Comparison of ENCODE assay signal across 23 cellular contexts in the genomic region with DNA sequence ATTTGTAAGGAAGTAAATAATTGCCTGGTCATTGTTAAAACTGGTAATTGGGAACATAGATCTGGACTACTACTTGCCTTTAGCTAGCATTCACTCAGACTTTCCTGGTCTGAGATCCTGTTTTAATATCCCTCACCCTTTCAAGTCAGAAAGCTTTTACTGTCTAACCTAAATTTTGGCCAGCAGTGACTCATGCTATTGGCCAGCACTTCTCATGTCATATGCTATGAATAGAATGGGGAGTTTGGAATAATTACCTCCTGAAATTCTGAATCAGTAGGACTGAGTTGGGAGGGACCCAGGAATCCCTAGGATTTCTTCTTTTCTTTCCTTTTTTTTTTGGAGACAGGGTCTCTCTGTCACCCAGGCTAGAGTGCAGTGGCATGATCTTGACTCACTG. TPM values are rescaled to one million over a fixed set of nuclear protein-coding genes. Genes with fewer than 3 reads are reported as not detected.
DNase-seq lines count a peak whose midpoint lies in the region; ATAC-seq and TF ChIP-seq lines count a peak whose summit lies in the region.
"Had no signal": no experiment of that assay in that cellular context is flagged by ENCODE, and none has a peak within 500 bp of the region (broad histone marks: within the 10 kb centered on the region; RNA-seq: fewer than 3 reads in every experiment).

No MANE protein-coding gene starts in this region.

- peak overlapping the region; percentile 29 for H3K4me2 ChIP-seq in osteoblast (ENCODE audit: insufficient read depth, low read length)

- DNase-seq in AG10803 (ENCODE audit: low read depth) (peak; percentile 69), LHCN-M2 (ENCODE audit: low read depth) (peak; percentile 18), choroid plexus epithelial cell (ENCODE audit: low read depth) (peak; percentile 16), osteoblast (ENCODE audit: insufficient read length, low spot score, missing footprints) (peak; percentile 73), kidney glomerular epithelial cell (lab: John Stamatoyannopoulos, UW) (no peak)
- no peak for DNase-seq in effector CD8-positive, alpha-beta T cell (lab: John Stamatoyannopoulos, UW)
- DNase-seq: activated CD4-positive, alpha-beta memory T cell treated with anti-CD3 and anti-CD28 coated beads for 36 hours; activated T-cell treated with anti-CD3 and anti-CD28 coated beads for 4 hours; anterior cingulate cortex; CD4-positive, alpha-beta memory T cell; hypothalamus; Karpas-422; mammary epithelial cell; naive B cell; NCI-H526; SIG-M5; stimulated activated CD4-positive, alpha-beta T cell treated with anti-CD3 and anti-CD28 coated beads, Interleukin-4, amount 100 ng/mL, for 1 hour; stomach; T-helper 2 cell; upper lobe of right lung had no signal

- peaks cover 57% of the 10 kb centered on the region for H3K36me3 ChIP-seq in osteoblast (ENCODE audit: insufficient read depth, low read length)

- TF ChIP-seq CTCF in AG10803 (conservative IDR thresholded peaks at IDR 0.05; ENCODE audit: low read length) (no peak), choroid plexus epithelial cell (conservative IDR thresholded peaks at IDR 0.05; ENCODE audit: low read depth, low read length) (no peak), osteoblast (IDR thresholded peaks at IDR 0.05; ENCODE audit: extremely low read depth, low read depth, low read length) (no peak)

- no peak for ATAC-seq in HG03469 (IDR thresholded peaks at IDR 0.05; ENCODE audit: unreplicated experiment)
- no peak for ATAC-seq in GM21423 (IDR thresholded peaks at IDR 0.05; ENCODE audit: unreplicated experiment)
- ATAC-seq: upper lobe of right lung had no signal

- H3K27me3 ChIP-seq in osteoblast (ENCODE audit: insufficient read depth, low read length), result no peaks in the 10 kb centered on the region
- H3K27me3 ChIP-seq: stomach, upper lobe of right lung had no signal

- H3K27ac ChIP-seq in osteoblast (ENCODE audit: low read depth, low read length), result peak overlapping the region; percentile 59
- H3K27ac ChIP-seq: parathyroid adenoma, stomach, upper lobe of right lung had no signal

- no peaks in the 10 kb centered on the region for H4K20me1 ChIP-seq in osteoblast (ENCODE audit: insufficient read depth, low read length)

- peak overlapping the region; percentile 30 for H2AFZ ChIP-seq in osteoblast (ENCODE audit: low read length)
- H2AFZ ChIP-seq: parathyroid adenoma had no signal

- no peaks in the 10 kb centered on the region for H3K79me2 ChIP-seq in osteoblast (ENCODE audit: insufficient read depth, low read length)
- H3K79me2 ChIP-seq: parathyroid adenoma had no signal

- H3K9me3 ChIP-seq in osteoblast (ENCODE audit: low read depth, low read length), result no peaks in the 10 kb centered on the region
- H3K9me3 ChIP-seq: stomach, upper lobe of right lung had no signal

- H3K4me3 ChIP-seq in AG10803 (ENCODE audit: low read length) (no peak overlapping the region), choroid plexus epithelial cell (ENCODE audit: low read depth, low read length) (no peak overlapping the region), osteoblast (ENCODE audit: insufficient read depth, low read length) (no peak overlapping the region)
- H3K4me3 ChIP-seq: stomach, upper lobe of right lung had no signal

- peaks cover 23% of the 10 kb centered on the region for H3K4me1 ChIP-seq in osteoblast (ENCODE audit: insufficient read depth, low read length)
- H3K4me1 ChIP-seq: parathyroid adenoma, upper lobe of right lung had no signal

RNA-seq across cellular contexts. Expression of gene STK36, which starts 19.3 kb away (rescaled TPM):
- total RNA-seq in LHCN-M2 (2014; rRNA removed) (20.3 and 25.8 TPM in 2 replicates), osteoblast (25.7 and 30.6 TPM in 2 replicates)
- 10.9 TPM for polyA plus RNA-seq in LHCN-M2 (2012)

RNA-seq across cellular contexts. Expression of gene TTLL4, which starts 19.4 kb away (rescaled TPM):
- 10.1 and 12.1 TPM in 2 replicates for total RNA-seq in LHCN-M2 (2014; rRNA removed)
- polyA plus RNA-seq in LHCN-M2 (2012), result 6.7 TPM
- 13.0 and 15.6 TPM in 2 replicates for total RNA-seq in osteoblast

RNA-seq across cellular contexts. Expression of gene RNF25, which starts 19.4 kb away (rescaled TPM):
- 38.1 and 40.5 TPM in 2 replicates for total RNA-seq in LHCN-M2 (2014; rRNA removed)
- polyA plus RNA-seq in LHCN-M2 (2012), result 47.1 TPM
- total RNA-seq in osteoblast, result 32.4 and 41.6 TPM in 2 replicates

RNA-seq across cellular contexts. Expression of gene BCS1L, which starts 31.8 kb away (rescaled TPM):
- total RNA-seq in LHCN-M2 (2014; rRNA removed), result 38.3 and 50.6 TPM in 2 replicates
- polyA plus RNA-seq in LHCN-M2 (2012), result 36.5 TPM
- 16.6 and 21.2 TPM in 2 replicates for total RNA-seq in osteoblast

RNA-seq across cellular contexts. Expression of gene ZNF142, which starts 31.8 kb away (rescaled TPM):
- 15.0 and 15.8 TPM in 2 replicates for total RNA-seq in LHCN-M2 (2014; rRNA removed)
- 7.8 TPM for polyA plus RNA-seq in LHCN-M2 (2012)
- total RNA-seq in osteoblast, result 14.8 and 16.8 TPM in 2 replicates

Comparison
In these comparisons a context has a peak if more than half of its experiments do, and no peak if none do; other contexts are left out.
1. DNase-seq: peak in AG10803 (single experiment), LHCN-M2 (single experiment), choroid plexus epithelial cell (single experiment) and osteoblast (single experiment); none in effector CD8-positive, alpha-beta T cell (single experiment) and kidney glomerular epithelial cell (single experiment).